10 cellular contexts compared by ENCODE assay signal in genomic region chr1:218479436-218480115, GRCh38.
DNase-seq lines count a peak whose midpoint lies in the region; ATAC-seq, FAIRE-seq and TF ChIP-seq lines count a peak whose summit lies in the region.
"Had no signal": no experiment of that assay in that cellular context is flagged by ENCODE, and none has a peak within 500 bp of the region (broad histone marks: within the 10 kb centered on the region; RNA-seq: fewer than 3 reads in every experiment).

No MANE protein-coding gene starts in this region.

- TF ChIP-seq CTCF in A549 (IDR thresholded peaks at IDR 0.05) = no peak
- TF ChIP-seq CTCF in PC-3 (conservative IDR thresholded peaks at IDR 0.05; ENCODE audit: low read depth, low read length) = no peak
- TF ChIP-seq CTCF in endodermal cell (conservative IDR thresholded peaks at IDR 0.05) = no peak
- no peak for TF ChIP-seq CTCF in GM13976 (IDR thresholded peaks at IDR 0.05; ENCODE audit: borderline replicate concordance, control extremely low read depth, extremely low read depth, insufficient read depth, missing control alignments)

- no peak for TF ChIP-seq EP300 in A549 (IDR thresholded peaks at IDR 0.05)

- no TSS peak for BruUV-seq in PC-3 (replicated peaks; lab: Mats Ljungman, UMichigan)

- ATAC-seq in A549 (peak; percentile 6 to 41; a peak in 3 of 6 replicates), PC-3 (no peak), T-cell (replicated peaks in 1 of 4) (no peak), HG03565 (IDR thresholded peaks at IDR 0.05; ENCODE audit: unreplicated experiment) (no peak)
- ATAC-seq: naive thymus-derived CD8-positive, alpha-beta T cell had no signal

- H3K36me3 ChIP-seq in PC-3 (ENCODE audit: low read depth, low read length) = no peaks in the 10 kb centered on the region
- H3K36me3 ChIP-seq in endodermal cell (ENCODE audit: control insufficient read depth, insufficient read depth, low read length) = no peaks in the 10 kb centered on the region
- H3K36me3 ChIP-seq: BE2C had no signal

- H3K9ac ChIP-seq in PC-3 (ENCODE audit: low read length) = no peak overlapping the region
- no peak overlapping the region for H3K9ac ChIP-seq in endodermal cell (ENCODE audit: extremely low read depth, low read length, poor library complexity, severe bottlenecking)

- H3K27me3 ChIP-seq in PC-3 (ENCODE audit: low read length) (no peaks in the 10 kb centered on the region), endodermal cell (ENCODE audit: control insufficient read depth, insufficient read depth, low read length, poor library complexity, severe bottlenecking) (no peaks in the 10 kb centered on the region)
- H3K27me3 ChIP-seq: BE2C had no signal

- H3K4me3 Mint-ChIP-seq in endodermal cell (no peak overlapping the region), T-cell (no peak overlapping the region)
- H3K4me3 Mint-ChIP-seq: naive thymus-derived CD8-positive, alpha-beta T cell had no signal

- H3K27ac ChIP-seq in A549 (peak overlapping the region; percentile 86 to 91), PC-3 (ENCODE audit: low read length) (peak overlapping the region; percentile 74), endodermal cell (ENCODE audit: low read depth, low read length) (peak overlapping the region; percentile 14)

- no peaks in the 10 kb centered on the region for H3K79me2 ChIP-seq in PC-3 (ENCODE audit: low read length)

- H3K4me3 ChIP-seq in A549 (no peak overlapping the region), PC-3 (ENCODE audit: low read length) (no peak overlapping the region), endodermal cell (ENCODE audit: low read length) (no peak overlapping the region)

- peaks cover 9% of the 10 kb centered on the region for H3F3A ChIP-seq in PC-3 (ENCODE audit: low read length, unreplicated experiment)

- H4K20me1 ChIP-seq in PC-3 (ENCODE audit: low read length) = no peaks in the 10 kb centered on the region

- POLR2A ChIA-PET in A549 (lab: Yijun Ruan, JAX) = interaction anchor here (0.5 to 3.4 kb wide), 7 partner anchors 19 to 896 kb away, joined by 3 to 38 read pairs (median 9); partner anchors contain the start of gene TGFB2
- POLR2A ChIA-PET in PC-3 (lab: Charles Lee; ENCODE audit: unreplicated experiment) = no interaction called here
- POLR2A ChIA-PET in T-cell (lab: Charles Lee) = no interaction called here

- intact Hi-C loops in PC-3 (cut with micrococcal nuclease) = loop anchor here (1.0 to 10.0 kb wide), 6 partner anchors 17 to 465 kb away; no protein-coding TSS in a partner anchor

- H3K27me3 Mint-ChIP-seq in endodermal cell (ENCODE audit: insufficient read depth) (no peaks in the 10 kb centered on the region), T-cell (peaks cover 1 to 4% of the 10 kb centered on the region in 2 donors)

- H3K9me2 ChIP-seq in PC-3 (replicated peaks; ENCODE audit: low read length) = no peaks in the 10 kb centered on the region

- H2AFZ ChIP-seq in PC-3 (ENCODE audit: low read length) = no peak overlapping the region

- H3K36me3 Mint-ChIP-seq in endodermal cell (ENCODE audit: low read depth) (no peaks in the 10 kb centered on the region), T-cell (no peaks in the 10 kb centered on the region)
- H3K36me3 Mint-ChIP-seq: naive thymus-derived CD8-positive, alpha-beta T cell had no signal

- CTCF ChIA-PET in A549 (lab: Yijun Ruan, JAX) (interaction anchor here (1.1 to 1.9 kb wide), 8 partner anchors 11 to 1181 kb away, joined by 3 to 5 read pairs (median 4); partner anchors contain the start of gene TGFB2), PC-3 (lab: Charles Lee) (interaction anchor here (0.7 kb wide), 1 partner anchor 89 kb away, joined by 3 read pairs; no protein-coding TSS in a partner anchor), T-cell (lab: Charles Lee) (no interaction called here)

- 14% methylated on average over 1 of the region's 1 CpG for WGBS in A549 (ENCODE audit: missing lambda C conversion rate)
- WGBS in endodermal cell (ENCODE audit: insufficient coverage in 1 of 2, insufficient read length in 1 of 2), 2 experiments = 100% methylated on average over 1 of the region's 1 CpG; no CpG with 5 or more reads in 1 of the 2 experiments

- H3K9me3 ChIP-seq in A549 (peaks cover 18% of the 10 kb centered on the region; the same call in 2 of the 3 replicates), PC-3 (ENCODE audit: low read length) (peaks cover 4% of the 10 kb centered on the region; the same call in 1 of the 2 replicates), endodermal cell (ENCODE audit: control insufficient read depth, low read length) (peaks cover 5% of the 10 kb centered on the region)
- H3K9me3 ChIP-seq: BE2C had no signal

- no peak overlapping the region for H3K27ac Mint-ChIP-seq in endodermal cell
- H3K27ac Mint-ChIP-seq in T-cell = no peak overlapping the region
- H3K27ac Mint-ChIP-seq: naive thymus-derived CD8-positive, alpha-beta T cell had no signal

- DNase-seq in A549 (ENCODE audit: low read depth in 1 of 2, low spot score in 1 of 2) = peak in 1 of 2 experiments; percentile 67
- DNase-seq in PC-3 = peak; percentile 54
- DNase-seq in endodermal cell = no peak
- DNase-seq in lung microvascular endothelial cell (ENCODE audit: low read depth in 2 of 2) = peak; percentile 50 to 82
- DNase-seq in GM13976 (ENCODE audit: low spot score) = no peak
- DNase-seq in T-cell = no peak
- no peak for DNase-seq in NOMO-1 (lab: John Stamatoyannopoulos, UW; ENCODE audit: unreplicated experiment in 2 of 2)
- DNase-seq: BE2C; naive thymus-derived CD8-positive, alpha-beta T cell had no signal

- H3K4me2 ChIP-seq in A549 (peak overlapping the region; percentile 65), PC-3 (ENCODE audit: low read length) (no peak overlapping the region)

- in situ Hi-C loops in GM13976 (cut with MboI; ENCODE audit: low sequenced_read_pairs, unreplicated experiment) = no loop called here

- no peak for TF ChIP-seq POLR2A in A549 (IDR thresholded peaks at IDR 0.05; ENCODE audit: low read length)

- TF ChIP-seq RAD21 in A549 (conservative IDR thresholded peaks at IDR 0.05 in 1 of 2, IDR thresholded peaks at IDR 0.05 in 1 of 2) = no peak; a peak in 1 of 5 replicates

- H3K4me1 ChIP-seq in A549 (peaks cover 66% of the 10 kb centered on the region), PC-3 (ENCODE audit: insufficient read depth, low read length) (peaks cover 55% of the 10 kb centered on the region), endodermal cell (ENCODE audit: control insufficient read depth, insufficient read depth, low read length) (peaks cover 2% of the 10 kb centered on the region)
- H3K4me1 ChIP-seq: BE2C had no signal

- FAIRE-seq in A549 (lab: Jason Lieb, UNC) = no peak

- H3K9me3 Mint-ChIP-seq in endodermal cell (no peaks in the 10 kb centered on the region), T-cell (no peaks in the 10 kb centered on the region)
- H3K9me3 Mint-ChIP-seq: naive thymus-derived CD8-positive, alpha-beta T cell had no signal

- H3K4me1 Mint-ChIP-seq in endodermal cell (peaks cover 3% of the 10 kb centered on the region), T-cell (peaks cover 1 to 2% (median 1%) of the 10 kb centered on the region in 3 donors)

TF ChIP-seq in A549, 52 proteins besides CTCF, POLR2A, EP300 and RAD21:
- TF ChIP-seq ATOH8 (CRISPR knock-in tag; IDR thresholded peaks at IDR 0.05; ENCODE audit: low read depth) = peak; percentile 5; the same call in 1 of the 2 replicates
- TF ChIP-seq NPAS2 (CRISPR knock-in tag; IDR thresholded peaks at IDR 0.05; ENCODE audit: borderline replicate concordance) = peak; percentile 44; the same call in 1 of the 2 replicates
- TF ChIP-seq SREBF2 (IDR thresholded peaks at IDR 0.05) = no peak
- TF ChIP-seq HOXB13 (CRISPR knock-in tag; IDR thresholded peaks at IDR 0.05; ENCODE audit: low read depth) = peak; percentile 41; the same call in 1 of the 2 replicates
- TF ChIP-seq TP53 (CRISPR knock-in tag; IDR thresholded peaks at IDR 0.05) = no peak
- TF ChIP-seq EHF (CRISPR knock-in tag; IDR thresholded peaks at IDR 0.05) = peak; percentile 75
- TF ChIP-seq ZNF302 (CRISPR knock-in tag; IDR thresholded peaks at IDR 0.05) = 0 out of 2 replicates have a peak, but pooled peaks have one; percentile 53
- peak; percentile 82; the same call in 1 of the 2 replicates for TF ChIP-seq HOXB5 (CRISPR knock-in tag; IDR thresholded peaks at IDR 0.05)
- peak; percentile 77; the same call in 1 of the 2 replicates for TF ChIP-seq HOXA7 (CRISPR knock-in tag; IDR thresholded peaks at IDR 0.05)
- no peak for TF ChIP-seq RARB (CRISPR knock-in tag; IDR thresholded peaks at IDR 0.05)
- TF ChIP-seq HEYL (CRISPR knock-in tag; IDR thresholded peaks at IDR 0.05) = 0 out of 2 replicates have a peak, but pooled peaks have one; percentile 53
- peak; percentile 24 to 43; a peak in 3 of 4 replicates for TF ChIP-seq CEBPB (IDR thresholded peaks at IDR 0.05)
- TF ChIP-seq ZSCAN20 (CRISPR knock-in tag; IDR thresholded peaks at IDR 0.05) = peak; percentile 80; the same call in 1 of the 2 replicates
TF ChIP-seq in A549: peak in this region for 10.

Comparison
In these comparisons a context has a peak if more than half of its experiments do, and no peak if none do; other contexts are left out.
1. ATAC-seq: peak in A549 (2 of 2); none in PC-3 (single experiment), T-cell (0 of 4) and HG03565 (single experiment).
2. DNase-seq: peak in PC-3 (single experiment) and lung microvascular endothelial cell (2 of 2); none in endodermal cell (single experiment), GM13976 (single experiment), T-cell (0 of 34) and NOMO-1 (0 of 2).
3. H3K27ac ChIP-seq: peak in every context shown above with its lines; median percentile 88 in A549; 74 in PC-3; 14 in endodermal cell.
4. CTCF ChIA-PET loops: an anchor here in A549 (1.1 to 1.9 kb wide) and PC-3 (0.7 kb wide); none called in T-cell.